In the genomic region with DNA sequence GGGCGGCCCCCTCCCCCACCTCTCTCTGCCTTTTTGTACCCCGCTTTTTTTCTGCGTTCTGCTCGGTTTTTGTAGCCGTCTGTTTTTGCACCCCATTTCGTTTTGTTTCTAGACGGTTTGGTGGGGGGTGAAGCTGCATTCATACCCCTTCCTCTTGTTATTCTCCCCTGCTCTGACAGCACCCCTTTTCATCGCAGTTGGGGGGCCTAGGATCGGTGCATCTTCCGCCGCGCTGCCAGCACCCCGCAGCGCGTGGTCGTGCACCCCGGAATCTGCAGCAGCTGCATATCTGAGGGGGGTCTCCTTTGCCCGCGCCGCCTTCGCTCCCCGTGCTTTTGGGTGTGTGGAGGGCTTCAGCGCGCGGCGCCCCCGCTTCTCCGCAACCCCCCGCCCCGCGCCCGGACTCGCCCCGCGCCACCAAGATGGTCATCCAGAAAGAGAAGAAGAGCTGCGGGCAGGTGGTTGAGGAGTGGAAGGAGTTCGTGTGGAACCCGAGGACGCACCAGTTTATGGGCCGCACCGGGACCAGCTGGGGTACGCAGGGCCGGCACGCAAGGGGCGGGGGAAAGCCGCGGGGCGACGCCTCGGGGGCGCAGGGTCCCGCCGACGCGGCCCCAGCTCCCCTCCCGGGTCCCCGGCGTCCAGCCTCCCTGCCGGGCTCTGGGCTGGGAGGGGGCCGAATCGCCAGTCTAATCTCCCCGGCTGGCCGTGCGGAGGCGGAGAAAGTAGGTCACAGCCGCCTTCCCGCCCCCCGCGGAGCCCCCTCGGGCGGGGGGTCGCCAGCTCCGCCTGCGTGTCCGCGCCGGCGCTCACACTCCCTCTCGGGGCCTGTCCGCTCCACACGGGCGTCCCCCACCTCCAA, we compare ENCODE assay signal across 8 cellular contexts. TPM values are rescaled to one million over a fixed set of nuclear protein-coding genes. Genes with fewer than 3 reads are reported as not detected.
DNase-seq lines count a peak whose midpoint lies in the region; ATAC-seq and TF ChIP-seq lines count a peak whose summit lies in the region.

No MANE protein-coding gene starts in this region.

- in situ Hi-C loops in astrocyte of the spinal cord (cut with HindIII; ENCODE audit: low sequenced_read_pairs) = no loop called here

- H3K36me3 ChIP-seq in kidney epithelial cell (ENCODE audit: control insufficient read depth, insufficient read depth, low read length) = no peaks in the 10 kb centered on the region

- peaks cover 43% of the 10 kb centered on the region for H3K27me3 ChIP-seq in kidney epithelial cell (ENCODE audit: control insufficient read depth, insufficient read depth, low read length)

- DNase-seq in NCI-H748 (lab: John Stamatoyannopoulos, UW; ENCODE audit: unreplicated experiment) (peak; percentile 49), NCI-H748 treated with DMSO at 0.1 percent for 48 hours (lab: John Stamatoyannopoulos, UW) (no peak), astrocyte of the spinal cord (ENCODE audit: low read depth, low spot score) (no peak), kidney epithelial cell (ENCODE audit: low read depth) (no peak), substantia nigra (lab: John Stamatoyannopoulos, UW) (peak in 16 of 49 donors; percentile 14 to 90 (median 40)), GDM1 (lab: John Stamatoyannopoulos, UW) (no peak)

- ATAC-seq in GM21576 (IDR thresholded peaks at IDR 0.05; ENCODE audit: unreplicated experiment) = no peak
- ATAC-seq in GM19463 (IDR thresholded peaks at IDR 0.05; ENCODE audit: unreplicated experiment) = no peak

- H3K4me3 ChIP-seq in astrocyte of the spinal cord (ENCODE audit: low read depth, low read length) = peak overlapping the region; percentile 25
- H3K4me3 ChIP-seq in kidney epithelial cell (ENCODE audit: low read depth, low read length) = peak overlapping the region; percentile 7

- H3K27ac ChIP-seq in substantia nigra (ENCODE audit: low read depth, low read length, poor library complexity, severe bottlenecking) = peak overlapping the region; percentile 69

- TF ChIP-seq CTCF in astrocyte of the spinal cord (IDR thresholded peaks at IDR 0.05; ENCODE audit: low read depth, low read length) (no peak), kidney epithelial cell (IDR thresholded peaks at IDR 0.05; ENCODE audit: insufficient read depth, low read length, poor library complexity, severe bottlenecking) (no peak)

RNA-seq across cellular contexts. Expression of a gene that starts 0.6 kb away (rescaled TPM):
- not detected in 2 replicates for total RNA-seq in kidney epithelial cell

RNA-seq across cellular contexts. Expression of a gene that starts 21.4 kb away (rescaled TPM):
- 0.79 TPM in 1 of 2 replicates, not detected in the other for total RNA-seq in kidney epithelial cell

RNA-seq across cellular contexts. Expression of a gene that starts 23.7 kb away (rescaled TPM):
- total RNA-seq in kidney epithelial cell = 61.6 and 76.0 TPM in 2 replicates

RNA-seq across cellular contexts. Expression of a gene that starts 36.0 kb away (rescaled TPM):
- 154 and 168 TPM in 2 replicates for total RNA-seq in kidney epithelial cell

RNA-seq across cellular contexts. Expression of a gene that starts 36.6 kb away (rescaled TPM):
- 43.0 and 45.7 TPM in 2 replicates for total RNA-seq in kidney epithelial cell
